14 cellular contexts compared by ENCODE assay signal in the genomic region with DNA sequence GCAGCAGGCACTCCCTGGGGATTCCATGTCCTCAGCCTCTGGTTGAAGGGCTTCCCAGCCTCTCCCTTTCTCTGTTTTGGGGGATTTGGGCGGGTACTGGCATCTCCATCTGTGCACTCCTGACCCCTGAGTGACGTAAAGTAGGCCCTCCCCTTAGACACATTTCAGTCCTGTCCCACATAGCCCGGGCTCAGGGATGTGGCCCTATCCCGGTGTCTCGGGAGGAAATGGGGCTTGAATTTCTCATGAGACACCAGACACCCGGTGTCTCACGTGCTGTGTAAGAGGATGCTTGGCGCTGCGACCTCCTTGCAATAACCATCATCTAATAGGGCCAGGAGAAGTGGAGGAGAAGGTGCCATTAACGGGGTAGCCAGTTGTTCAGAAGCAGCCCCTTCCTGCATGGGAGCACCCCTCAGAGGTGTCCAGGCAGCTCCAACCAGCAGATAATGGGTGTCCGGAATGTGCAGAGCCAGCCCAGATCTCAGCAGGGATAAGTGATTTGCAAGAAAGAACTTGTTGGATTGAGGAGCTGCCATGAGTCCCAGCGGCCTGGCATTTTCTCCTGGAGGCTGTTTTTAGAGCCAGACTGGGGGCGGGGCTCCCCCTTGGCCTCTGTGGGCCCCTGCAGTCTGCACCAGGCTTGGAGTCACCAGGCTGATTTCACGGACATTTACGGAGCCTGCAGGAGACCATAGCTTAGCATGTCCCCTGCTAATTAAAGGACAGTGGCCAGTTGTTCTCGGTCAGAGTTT.
DNase-seq lines count a peak whose midpoint lies in the region; ATAC-seq and TF ChIP-seq lines count a peak whose summit lies in the region.
"Had no signal": no experiment of that assay in that cellular context is flagged by ENCODE, and none has a peak within 500 bp of the region (broad histone marks: within the 10 kb centered on the region; RNA-seq: fewer than 3 reads in every experiment).

No MANE protein-coding gene starts in this region.

- peaks cover 26% of the 10 kb centered on the region for H3K27me3 Mint-ChIP-seq in type B pancreatic cell
- H3K27me3 Mint-ChIP-seq in activated naive CD4-positive, alpha-beta T cell treated with anti-CD3 and anti-CD28 coated beads, Interleukin-2, amount 10 ng/mL, durations not matched to agents 7 days and 5 days: peaks cover 7% of the 10 kb centered on the region

- H3K4me1 Mint-ChIP-seq in type B pancreatic cell (ENCODE audit: unreplicated experiment): peaks cover 44% of the 10 kb centered on the region
- H3K4me1 Mint-ChIP-seq in activated naive CD4-positive, alpha-beta T cell treated with anti-CD3 and anti-CD28 coated beads, Interleukin-2, amount 10 ng/mL, durations not matched to agents 7 days and 5 days: no peaks in the 10 kb centered on the region

- H3K4me3 Mint-ChIP-seq in type B pancreatic cell: no peak overlapping the region
- H3K4me3 Mint-ChIP-seq in activated naive CD4-positive, alpha-beta T cell treated with anti-CD3 and anti-CD28 coated beads, Interleukin-2, amount 10 ng/mL, durations not matched to agents 7 days and 5 days: no peak overlapping the region
- H3K4me3 Mint-ChIP-seq: stimulated activated naive B cell treated with anti-CD40 and anti-IgM and Interleukin-4, amounts not matched to agents 10 μg/mL and 1 μg/mL and 100 μg/mL, for 72 hours; T-helper 1 cell treated with Interleukin-12 subunit alpha and Interleukin-12 subunit beta and Interleukin-4 antibody, amounts not matched to agents 30 μg/mL and 1 μg/mL, for 36 hours; WTC11 had no signal

- H3K36me3 Mint-ChIP-seq in type B pancreatic cell: no peaks in the 10 kb centered on the region
- H3K36me3 Mint-ChIP-seq in activated naive CD4-positive, alpha-beta T cell treated with anti-CD3 and anti-CD28 coated beads, Interleukin-2, amount 10 ng/mL, durations not matched to agents 7 days and 5 days: no peaks in the 10 kb centered on the region
- H3K36me3 Mint-ChIP-seq: WTC11 had no signal

- no peak for ATAC-seq in HG02938 (IDR thresholded peaks at IDR 0.05; ENCODE audit: unreplicated experiment)
- ATAC-seq: heart right ventricle, WTC11 had no signal

- CTCF ChIA-PET in activated naive CD4-positive, alpha-beta T cell treated with anti-CD3 and anti-CD28 coated beads, Interleukin-2, amount 10 ng/mL, durations not matched to agents 7 days and 5 days (lab: Charles Lee): no interaction called here

- TF ChIP-seq CTCF in type B pancreatic cell (conservative IDR thresholded peaks at IDR 0.05): no peak

- peak overlapping the region; percentile 29 for H3K27ac Mint-ChIP-seq in type B pancreatic cell
- no peak overlapping the region for H3K27ac Mint-ChIP-seq in activated naive CD4-positive, alpha-beta T cell treated with anti-CD3 and anti-CD28 coated beads, Interleukin-2, amount 10 ng/mL, durations not matched to agents 7 days and 5 days
- H3K27ac Mint-ChIP-seq: stimulated activated naive B cell treated with anti-CD40 and anti-IgM and Interleukin-4, amounts not matched to agents 10 μg/mL and 1 μg/mL and 100 μg/mL, for 72 hours; T-helper 1 cell treated with Interleukin-12 subunit alpha and Interleukin-12 subunit beta and Interleukin-4 antibody, amounts not matched to agents 30 μg/mL and 1 μg/mL, for 36 hours; WTC11 had no signal

- DNase-seq in NCI-H2107 treated with DMSO at 0.1 percent for 48 hours (lab: John Stamatoyannopoulos, UW; ENCODE audit: unreplicated experiment) (peak; percentile 34), NCI-H2107 (lab: John Stamatoyannopoulos, UW) (no peak), NCI-H69 (lab: John Stamatoyannopoulos, UW) (peak; percentile 79), left kidney (ENCODE audit: low read depth, low spot score) (peak; percentile 78), type B pancreatic cell (ENCODE audit: extremely low spot score, unreplicated experiment) (no peak), mucosa of gallbladder (ENCODE audit: low spot score) (no peak)
- no peak for DNase-seq in activated naive CD4-positive, alpha-beta T cell treated with anti-CD3 and anti-CD28 coated beads, Interleukin-2, amount 10 ng/mL, durations not matched to agents 7 days and 5 days
- DNase-seq: DMS53; heart right ventricle; stimulated activated CD4-positive, alpha-beta T cell treated with anti-CD3 and anti-CD28 coated beads, Interleukin-15, amount 100 ng/mL, for 24 hours had no signal

- H3K9me3 Mint-ChIP-seq in type B pancreatic cell: no peaks in the 10 kb centered on the region
- no peaks in the 10 kb centered on the region for H3K9me3 Mint-ChIP-seq in activated naive CD4-positive, alpha-beta T cell treated with anti-CD3 and anti-CD28 coated beads, Interleukin-2, amount 10 ng/mL, durations not matched to agents 7 days and 5 days
- H3K9me3 Mint-ChIP-seq: T-helper 1 cell treated with Interleukin-12 subunit alpha and Interleukin-12 subunit beta and Interleukin-4 antibody, amounts not matched to agents 30 μg/mL and 1 μg/mL, for 36 hours; WTC11 had no signal

Comparison
In these comparisons a context has a peak if more than half of its experiments do, and no peak if none do; other contexts are left out.
1. DNase-seq: peak in NCI-H2107 treated with DMSO at 0.1 percent for 48 hours (single experiment), NCI-H69 (single experiment) and left kidney (single experiment); none in NCI-H2107 (single experiment), type B pancreatic cell (single experiment), activated naive CD4-positive, alpha-beta T cell treated with anti-CD3 and anti-CD28 coated beads, Interleukin-2, amount 10 ng/mL, durations not matched to agents 7 days and 5 days (single experiment) and mucosa of gallbladder (single experiment).